In the genomic region with DNA sequence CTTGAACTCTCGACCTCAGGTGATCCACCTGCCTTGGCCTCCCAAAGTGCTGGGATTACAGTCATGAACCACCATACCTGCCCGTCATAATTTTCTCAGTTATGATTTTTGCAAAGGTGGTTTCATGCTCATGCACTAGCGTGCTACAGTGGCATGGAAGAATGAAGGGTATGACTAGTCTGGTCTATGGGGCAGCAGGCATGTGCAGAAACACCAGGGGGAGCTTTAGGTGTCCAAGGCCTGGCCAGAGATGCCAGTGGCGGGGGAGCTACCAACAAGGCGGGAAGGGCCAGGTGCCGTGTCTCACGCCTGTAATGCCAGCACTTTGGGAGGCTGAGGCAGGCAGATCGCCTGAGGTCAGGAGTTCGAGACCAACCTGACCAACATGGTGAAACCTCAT, we compare ENCODE assay signal across 7 cellular contexts. TPM values are rescaled to one million over a fixed set of nuclear protein-coding genes. Genes with fewer than 3 reads are reported as not detected.
DNase-seq lines count a peak whose midpoint lies in the region; ATAC-seq, FAIRE-seq and TF ChIP-seq lines count a peak whose summit lies in the region.
"Not testable (repeated sequence)": the region's sequence is repeated elsewhere in the genome, so short reads cannot be mapped to it uniquely, and the experiment has no call there.

No MANE protein-coding gene starts in this region.

- not testable (repeated sequence) for H2BK15ac ChIP-seq in H1 (ENCODE audit: low read length)

- ATAC-seq in WTC11 = peak; percentile 71
- peak; percentile 37 for ATAC-seq in left colon

- not testable (repeated sequence) for TF ChIP-seq POLR2A in H1 (IDR thresholded peaks at IDR 0.05; ENCODE audit: control extremely low read depth in 1 of 2, low read depth in 2 of 2, low read length in 2 of 2)

- not testable (repeated sequence) for H4K5ac ChIP-seq in H1 (ENCODE audit: insufficient read length, low read depth, low read length)

- H3K36me3 ChIP-seq in OCI-LY7 (ENCODE audit: insufficient read depth, low read length); H1 (ENCODE audit: control insufficient read depth in 2 of 4, insufficient read depth in 4 of 4, low read length in 3 of 4): not testable (repeated sequence)

- H4K91ac ChIP-seq in H1 (replicated peaks; ENCODE audit: insufficient read length, low read length) = not testable (repeated sequence)

- intact Hi-C loops in Calu3 (cut with micrococcal nuclease; ENCODE audit: unreplicated experiment); OCI-LY7 (cut with micrococcal nuclease; ENCODE audit: unreplicated experiment); left colon (cut with DNase I, micrococcal nuclease): not testable (repeated sequence)

- TF ChIP-seq EP300 in H1 (IDR thresholded peaks at IDR 0.05; ENCODE audit: borderline replicate concordance in 1 of 2, low read depth in 2 of 2, low read length in 2 of 2) = not testable (repeated sequence)

- not testable (repeated sequence) for H3K18ac ChIP-seq in H1 (ENCODE audit: extremely low read depth, low read length)

- TF ChIP-seq CTCF in Calu3 (IDR thresholded peaks at IDR 0.05; ENCODE audit: unreplicated experiment) (peak; percentile 19), GM12875 (IDR thresholded peaks at IDR 0.05; ENCODE audit: borderline replicate concordance, insufficient read depth, low read depth, low read length) (0 out of 2 replicates have a peak, but pooled peaks have one; percentile 10), LNCaP clone FGC (IDR thresholded peaks at IDR 0.05; ENCODE audit: control insufficient read depth, extremely low read depth, insufficient read depth) (peak; percentile 17; the same call in 1 of the 2 replicates), OCI-LY7 (conservative IDR thresholded peaks at IDR 0.05; ENCODE audit: low read length) (peak; percentile 22; the same call in 1 of the 2 replicates), H1 (IDR thresholded peaks at IDR 0.05; ENCODE audit: control extremely low read depth in 1 of 3, insufficient read depth in 1 of 3, low read depth in 1 of 3, low read length in 3 of 3) (peak; percentile 29 to 38 (median 38))
- not testable (repeated sequence) for TF ChIP-seq CTCF in WTC11 (IDR thresholded peaks at IDR 0.05)

- CTCF ChIA-PET in Calu3 (lab: Charles Lee) = interaction anchor here (0.6 kb wide), 1 partner anchor 38 kb away, joined by 4 read pairs; no protein-coding TSS in a partner anchor
- CTCF ChIA-PET in OCI-LY7 (lab: Charles Lee; ENCODE audit: unreplicated experiment) = not testable (repeated sequence)
- CTCF ChIA-PET in WTC11 (lab: Charles Lee) = interaction anchor here (0.7 to 1.3 kb wide), 10 partner anchors 9 to 57 kb away, joined by 3 to 9 read pairs (median 4); a partner anchor contains a TSS
- CTCF ChIA-PET in H1 (lab: Charles Lee; ENCODE audit: partially characterized antibody) = interaction anchor here (0.9 to 6.8 kb wide), 9 partner anchors 13 to 73 kb away, joined by 3 to 34 read pairs (median 4); no protein-coding TSS in a partner anchor

- not testable (repeated sequence) for H2BK120ac ChIP-seq in H1 (replicated peaks; ENCODE audit: low read depth, low read length)

- not testable (repeated sequence) for H3K4me2 ChIP-seq in OCI-LY7 (ENCODE audit: low read length); H1 (ENCODE audit: insufficient read depth in 1 of 2, low read depth in 2 of 2, low read length in 2 of 2)

- POLR2A ChIA-PET in OCI-LY7 (lab: Charles Lee) = interaction anchor here (0.6 kb wide), 1 partner anchor 1201 kb away, joined by 4 read pairs; no protein-coding TSS in a partner anchor
- POLR2A ChIA-PET in WTC11 (lab: Charles Lee); H1 (lab: Charles Lee; ENCODE audit: partially characterized antibody): not testable (repeated sequence)

- not testable (repeated sequence) for BruUV-seq in Calu3 (replicated peaks; lab: Mats Ljungman, UMichigan); OCI-LY7 (replicated peaks; lab: Mats Ljungman, UMichigan)

- H3K27ac Mint-ChIP-seq in Calu3 (ENCODE audit: unreplicated experiment); WTC11: not testable (repeated sequence)

- not testable (repeated sequence) for H3K9me2 ChIP-seq in OCI-LY7 (ENCODE audit: insufficient read depth, low read length)

- not testable (repeated sequence) for H3K79me2 ChIP-seq in OCI-LY7 (ENCODE audit: insufficient read depth, low read depth, low read length); H1 (ENCODE audit: control insufficient read depth in 1 of 2, insufficient read depth in 2 of 2, low read length in 2 of 2)

- not testable (repeated sequence) for H3K79me1 ChIP-seq in H1 (ENCODE audit: low read depth, low read length)

- not testable (repeated sequence) for DNase-seq in Calu3; LNCaP clone FGC (ENCODE audit: low read depth); OCI-LY7 (ENCODE audit: low spot score); WTC11 (ENCODE audit: low spot score); H1 (ENCODE audit: low read depth in 1 of 2, low spot score in 2 of 2)
- DNase-seq in left colon = peak in 1 of 2 donors; percentile 23

- not testable (repeated sequence) for H3K4me3 ChIP-seq in GM12875 (ENCODE audit: low read depth, low read length); LNCaP clone FGC (ENCODE audit: low read depth, low read length); OCI-LY7 (ENCODE audit: low read depth, low read length, poor library complexity, severe bottlenecking); H1 (ENCODE audit: extremely low read depth in 1 of 4, insufficient read depth in 2 of 4, low read depth in 3 of 4, low read length in 4 of 4)

- H3K9me3 Mint-ChIP-seq in Calu3 (ENCODE audit: low read depth, unreplicated experiment); WTC11: not testable (repeated sequence)

- not testable (repeated sequence) for H3K27me3 ChIP-seq in H1 (replicated peaks in 1 of 4; ENCODE audit: control insufficient read depth in 3 of 4, extremely low read depth in 1 of 4, insufficient read depth in 3 of 4, low read length in 3 of 4)

- not testable (repeated sequence) for H3K23ac ChIP-seq in H1 (ENCODE audit: insufficient read length)

- H3K36me3 Mint-ChIP-seq in Calu3 (ENCODE audit: insufficient read depth, unreplicated experiment); WTC11: not testable (repeated sequence)

- not testable (repeated sequence) for H2BK20ac ChIP-seq in H1 (ENCODE audit: low read length)

- not testable (repeated sequence) for H3K56ac ChIP-seq in H1 (replicated peaks; ENCODE audit: insufficient read length, low read depth, low read length)

- H2BK12ac ChIP-seq in H1 (ENCODE audit: low read depth, low read length) = not testable (repeated sequence)

- not testable (repeated sequence) for H3K9ac ChIP-seq in H1 (replicated peaks in 1 of 4; ENCODE audit: extremely low read depth in 1 of 4, low read depth in 3 of 4, low read length in 3 of 4)

- peaks cover 17% of the 10 kb centered on the region for H3K4me1 Mint-ChIP-seq in Calu3 (ENCODE audit: low read depth, unreplicated experiment)
- H3K4me1 Mint-ChIP-seq in WTC11 = not testable (repeated sequence)

- H3K4me1 ChIP-seq in OCI-LY7 (ENCODE audit: insufficient read depth, low read length, poor library complexity, severe bottlenecking) = peaks cover 12% of the 10 kb centered on the region
- not testable (repeated sequence) for H3K4me1 ChIP-seq in H1 (replicated peaks in 1 of 4; ENCODE audit: control insufficient read depth in 3 of 4, insufficient read depth in 4 of 4, low read length in 3 of 4)

- H3K4ac ChIP-seq in H1 (replicated peaks; ENCODE audit: insufficient read length, low read depth, low read length) = not testable (repeated sequence)

- H2BK5ac ChIP-seq in H1 (ENCODE audit: low read depth, low read length) = not testable (repeated sequence)

- not testable (repeated sequence) for H3K27ac ChIP-seq in OCI-LY7 (ENCODE audit: low read depth, low read length, poor library complexity, severe bottlenecking); H1 (ENCODE audit: low read depth, low read length)

- peak in 1 of 2 experiments; percentile 20; a peak in 1 of 4 replicates for TF ChIP-seq RAD21 in H1 (IDR thresholded peaks at IDR 0.05 in 1 of 2, conservative IDR thresholded peaks at IDR 0.05 in 1 of 2; ENCODE audit: low read depth in 2 of 2, low read length in 2 of 2)

- WGBS in H1 (ENCODE audit: extremely low coverage in 1 of 2, insufficient coverage in 1 of 2, insufficient read length in 1 of 2, insufficient replicate concordance in 2 of 2, low coverage in 1 of 2, low lambda C conversion rate in 2 of 2, missing lambda C conversion rate in 1 of 2), 2 experiments = 85% methylated on average over 9 of the region's 9 CpGs; no CpG with 5 or more reads in 1 of the 2 experiments

- FAIRE-seq in H1 (lab: Jason Lieb, UNC) = not testable (repeated sequence)

- not testable (repeated sequence) for H3K14ac ChIP-seq in H1 (ENCODE audit: insufficient read length)

- not testable (repeated sequence) for H4K20me1 ChIP-seq in OCI-LY7 (ENCODE audit: insufficient read depth, low read length); H1 (replicated peaks in 1 of 2; ENCODE audit: control insufficient read depth in 1 of 2, insufficient read depth in 2 of 2, low read length in 2 of 2)

- H4K8ac ChIP-seq in H1 (ENCODE audit: extremely low read depth, insufficient read depth, low read length) = not testable (repeated sequence)

- not testable (repeated sequence) for H3K4me3 Mint-ChIP-seq in Calu3 (ENCODE audit: low read depth, unreplicated experiment); WTC11

- H2AK5ac ChIP-seq in H1 (ENCODE audit: low read depth, low read length) = not testable (repeated sequence)

- H2AFZ ChIP-seq in OCI-LY7 (ENCODE audit: low read length); H1 (ENCODE audit: low read length): not testable (repeated sequence)

- H3K27me3 Mint-ChIP-seq in Calu3 (ENCODE audit: unreplicated experiment); WTC11 (ENCODE audit: low read depth): not testable (repeated sequence)

- not testable (repeated sequence) for H3K23me2 ChIP-seq in H1 (ENCODE audit: low read depth, low read length)

- not testable (repeated sequence) for H3K9me3 ChIP-seq in OCI-LY7 (ENCODE audit: low read length); H1 (ENCODE audit: insufficient read depth in 2 of 2, low read depth in 1 of 2, low read length in 1 of 2)

RNA-seq across cellular contexts. Expression of a gene that starts 7.9 kb away (rescaled TPM):
- total RNA-seq in Calu3 (2022) = 14.1 and 16.0 TPM in 2 replicates
- total RNA-seq in OCI-LY7 (2014; rRNA removed; shearing (Covaris generic)) = 4.5 and 7.7 TPM in 2 replicates
- total RNA-seq in OCI-LY7 (2022) = 5.1 and 5.5 TPM in 2 replicates
- 14.1 to 15.8 TPM (median 15.0 TPM) in 3 replicates for total RNA-seq in WTC11 (2021)
- total RNA-seq in H1 (2021; fragmentation: NEBNext Ultra II Directional; extraction: Animal tissue kit (Norgen Biotek cat#: 25700)) = 16.5 and 17.1 TPM in 2 replicates
- 22.0 and 28.6 TPM in 2 replicates for polyA plus RNA-seq in H1 (2011; rRNA removed)
- 19.5 TPM for polyA plus RNA-seq in H1 (2011; cell fraction: cytosol; rRNA removed)
- polyA plus RNA-seq in H1 (2011; cell fraction: nucleus; rRNA removed) = 35.3 TPM
- 10.2 to 16.3 TPM (median 14.4 TPM) in 4 replicates for polyA plus RNA-seq in H1 (2012, experiment 1 of 2)
- 13.3 TPM for polyA plus RNA-seq in H1 (2012, experiment 2 of 2)
- 7.5 TPM for polyA plus RNA-seq in H1 (2013, experiment 1 of 2)
- polyA plus RNA-seq in H1 (2013, experiment 2 of 2) = 6.3 TPM
- polyA minus RNA-seq in H1 (2011; rRNA and poly(A)+ RNA removed) = 17.1 and 19.3 TPM in 2 replicates
- 14.2 TPM for polyA minus RNA-seq in H1 (2011; cell fraction: cytosol; rRNA and poly(A)+ RNA removed)
- polyA minus RNA-seq in H1 (2011; cell fraction: nucleus; rRNA and poly(A)+ RNA removed) = 28.4 TPM
- total RNA-seq in left colon = 1 to 10 TPM; 6.0 to 6.8 TPM
